Comparison of ENCODE assay signal across 8 cellular contexts in the genomic region with DNA sequence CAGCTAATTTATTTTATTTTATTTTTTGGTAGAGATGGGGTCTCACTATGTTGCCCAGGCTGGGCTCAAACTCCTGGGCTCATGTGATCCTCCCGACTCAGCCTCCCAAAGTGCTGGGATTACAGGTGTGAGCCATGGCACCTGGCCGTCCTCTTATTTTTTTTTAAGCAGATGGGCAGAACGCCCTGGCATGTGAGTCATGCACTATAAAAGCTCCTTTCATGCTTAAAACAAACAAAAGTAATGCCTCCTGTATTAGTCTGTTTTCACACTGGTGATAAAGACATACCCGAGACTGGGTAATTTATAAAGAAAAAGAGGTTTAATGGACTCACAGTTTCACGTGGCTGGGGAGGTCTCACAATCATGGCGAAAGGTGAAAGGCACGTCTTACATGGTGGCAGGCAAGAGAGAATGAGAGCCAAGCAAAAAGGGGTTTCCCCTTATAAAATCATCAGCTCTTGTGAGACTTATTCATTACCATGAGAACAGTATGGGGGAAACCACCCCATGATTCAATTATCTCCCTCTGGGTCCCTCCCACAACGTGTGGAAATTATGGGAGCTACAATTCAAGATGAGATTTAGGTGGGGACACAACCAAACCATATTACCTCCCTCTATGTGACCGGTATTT. TPM values are rescaled to one million over a fixed set of nuclear protein-coding genes. Genes with fewer than 3 reads are reported as not detected.
DNase-seq lines count a peak whose midpoint lies in the region; ATAC-seq and TF ChIP-seq lines count a peak whose summit lies in the region.
"Not testable (repeated sequence)": the region's sequence is repeated elsewhere in the genome, so short reads cannot be mapped to it uniquely, and the experiment has no call there.

No MANE protein-coding gene starts in this region.

- H3K4me1 Mint-ChIP-seq in Calu3 (ENCODE audit: low read depth, unreplicated experiment); activated CD8-positive, alpha-beta T cell treated with anti-CD3 and anti-CD28 coated beads for 36 hours (ENCODE audit: low read depth); MCF 10A (ENCODE audit: insufficient read depth, unreplicated experiment): not testable (repeated sequence)

- H3K4me3 Mint-ChIP-seq in Calu3 (ENCODE audit: low read depth, unreplicated experiment); activated CD8-positive, alpha-beta T cell treated with anti-CD3 and anti-CD28 coated beads for 36 hours; MCF 10A (ENCODE audit: unreplicated experiment): not testable (repeated sequence)

- H3K36me3 Mint-ChIP-seq in Calu3 (ENCODE audit: insufficient read depth, unreplicated experiment); activated CD8-positive, alpha-beta T cell treated with anti-CD3 and anti-CD28 coated beads for 36 hours (ENCODE audit: low read depth); MCF 10A (ENCODE audit: insufficient read depth, unreplicated experiment): not testable (repeated sequence)

- not testable (repeated sequence) for TF ChIP-seq CTCF in Calu3 (IDR thresholded peaks at IDR 0.05; ENCODE audit: unreplicated experiment); RWPE1 (conservative IDR thresholded peaks at IDR 0.05; ENCODE audit: low read depth); activated CD8-positive, alpha-beta T cell treated with anti-CD3 and anti-CD28 coated beads for 36 hours (IDR thresholded peaks at IDR 0.05); MCF 10A (IDR thresholded peaks at IDR 0.05; ENCODE audit: unreplicated experiment); foreskin keratinocyte (conservative IDR thresholded peaks at IDR 0.05); lung (IDR thresholded peaks at IDR 0.05; ENCODE audit: control extremely low read depth, extremely low read depth)

- H3K36me3 ChIP-seq in lung (ENCODE audit: control insufficient read depth in 2 of 2, insufficient read depth in 2 of 2, low read length in 2 of 2) = not testable (repeated sequence)

- DNase-seq in Calu3 = peak; percentile 32
- peak; percentile 55 for DNase-seq in RWPE1 (ENCODE audit: low spot score)
- peak; percentile 4 for DNase-seq in activated CD8-positive, alpha-beta T cell treated with anti-CD3 and anti-CD28 coated beads for 36 hours
- DNase-seq in MCF 10A (ENCODE audit: unreplicated experiment) = peak; percentile 71
- DNase-seq in foreskin keratinocyte = peak; percentile 66 to 80
- not testable (repeated sequence) for DNase-seq in lung (ENCODE audit: low spot score)
- peak; percentile 7 for DNase-seq in stimulated activated CD4-positive, alpha-beta T cell treated with anti-CD3 and anti-CD28 coated beads, Interleukin-4, amount 100 ng/mL, for 24 hours

- H3K27me3 ChIP-seq in foreskin keratinocyte; lung (ENCODE audit: control insufficient read depth, insufficient read depth): not testable (repeated sequence)

- H3K4me3 ChIP-seq in lung = not testable (repeated sequence)

- TF ChIP-seq EP300 in Ishikawa (IDR thresholded peaks at IDR 0.05; ENCODE audit: borderline replicate concordance) = not testable (repeated sequence)

- H3K27ac Mint-ChIP-seq in Calu3 (ENCODE audit: unreplicated experiment) = peak overlapping the region; percentile 84
- H3K27ac Mint-ChIP-seq in activated CD8-positive, alpha-beta T cell treated with anti-CD3 and anti-CD28 coated beads for 36 hours; MCF 10A (ENCODE audit: low read depth, unreplicated experiment): not testable (repeated sequence)

- not testable (repeated sequence) for H3K4me1 ChIP-seq in foreskin keratinocyte; lung (ENCODE audit: control insufficient read depth in 2 of 2, insufficient read depth in 2 of 2, low read length in 2 of 2)

- BruUV-seq in Calu3 (replicated peaks; lab: Mats Ljungman, UMichigan); MCF 10A (replicated peaks; lab: Mats Ljungman, UMichigan): not testable (repeated sequence)

- POLR2A ChIA-PET in RWPE1 (lab: Yijun Ruan, JAX; ENCODE audit: low non-redundant PET); activated CD8-positive, alpha-beta T cell treated with anti-CD3 and anti-CD28 coated beads for 36 hours (lab: Charles Lee); MCF 10A (lab: Yijun Ruan, JAX): not testable (repeated sequence)

- 67 to 82% methylated on average over 9 of the region's 9 CpGs for WGBS in lung, 2 donors

- not testable (repeated sequence) for H3K27me3 Mint-ChIP-seq in Calu3 (ENCODE audit: unreplicated experiment); MCF 10A (ENCODE audit: insufficient read depth, unreplicated experiment)
- peaks cover 11% of the 10 kb centered on the region for H3K27me3 Mint-ChIP-seq in activated CD8-positive, alpha-beta T cell treated with anti-CD3 and anti-CD28 coated beads for 36 hours

- not testable (repeated sequence) for TF ChIP-seq RAD21 in Ishikawa (IDR thresholded peaks at IDR 0.05; ENCODE audit: low read depth)

- H3K27ac ChIP-seq in RWPE1; lung (ENCODE audit: low read depth in 1 of 2, low read length in 1 of 2): not testable (repeated sequence)
- H3K27ac ChIP-seq in foreskin keratinocyte = peak overlapping the region; percentile 74

- ATAC-seq in activated CD8-positive, alpha-beta T cell treated with anti-CD3 and anti-CD28 coated beads for 36 hours = not testable (repeated sequence)
- ATAC-seq in foreskin keratinocyte (peak; percentile 50), lung (ENCODE audit: insufficient read depth, low FRiP score) (peak; percentile 53)

- H3K9me3 ChIP-seq in lung (ENCODE audit: control insufficient read depth in 2 of 2, insufficient read depth in 1 of 2, low read length in 1 of 2) = not testable (repeated sequence)

- intact Hi-C loops in Calu3 (cut with micrococcal nuclease; ENCODE audit: unreplicated experiment); activated CD8-positive, alpha-beta T cell treated with anti-CD3 and anti-CD28 coated beads for 36 hours (cut with micrococcal nuclease); MCF 10A (cut with micrococcal nuclease): not testable (repeated sequence)

- not testable (repeated sequence) for H3K9me3 Mint-ChIP-seq in Calu3 (ENCODE audit: low read depth, unreplicated experiment); activated CD8-positive, alpha-beta T cell treated with anti-CD3 and anti-CD28 coated beads for 36 hours; MCF 10A (ENCODE audit: unreplicated experiment)

- CTCF ChIA-PET in Calu3 (lab: Charles Lee) (interaction anchor here (0.6 kb wide), 1 partner anchor 51 kb away, joined by 4 read pairs; no protein-coding TSS in a partner anchor), MCF 10A (lab: Yijun Ruan, JAX) (interaction anchor here (0.6 to 0.8 kb wide), 2 partner anchors 38 to 566 kb away, joined by 3 read pairs; no protein-coding TSS in a partner anchor)
- CTCF ChIA-PET in RWPE1 (lab: Yijun Ruan, JAX); activated CD8-positive, alpha-beta T cell treated with anti-CD3 and anti-CD28 coated beads for 36 hours (lab: Charles Lee): not testable (repeated sequence)

TF ChIP-seq in Ishikawa, 13 proteins besides CTCF, POLR2A, EP300 and RAD21:
- peak; percentile 13; the same call in 1 of the 2 replicates for TF ChIP-seq NFIC (IDR thresholded peaks at IDR 0.05)

RNA-seq across cellular contexts. Expression of a gene that starts 12.3 kb away (rescaled TPM):
- total RNA-seq in Calu3 (2022) = 5.7 and 5.8 TPM in 2 replicates
- total RNA-seq in activated CD8-positive, alpha-beta T cell treated with anti-CD3 and anti-CD28 coated beads for 36 hours = not detected
- total RNA-seq in MCF 10A (2022) = 1.3 and 2.3 TPM in 2 replicates
- 0.17 and 0.25 TPM in 2 replicates for total RNA-seq in foreskin keratinocyte
- polyA plus RNA-seq in foreskin keratinocyte = 0.12 and 0.25 TPM in 2 replicates
- 100 to 1,000 TPM in 1 of 2 donors, 10 to 100 TPM in 1; 38.5 to 143 TPM for total RNA-seq in lung
- 10 to 100 TPM in 1 of 2 donors, 1 to 10 TPM in 1; 9.6 to 24.3 TPM for polyA plus RNA-seq in lung
